26 cellular contexts compared by ENCODE assay signal in genomic region chr10:42111661-42112330, GRCh38.
"Had no signal": no experiment of that assay in that cellular context is flagged by ENCODE, and none has a peak within 500 bp of the region (broad histone marks: within the 10 kb centered on the region; RNA-seq: fewer than 3 reads in every experiment).

No MANE protein-coding gene starts in this region.

- FAIRE-seq: islet of Langerhans, kidney, pancreas had no signal

- H3K27ac ChIP-seq: left lung, lower lobe of right lung, pancreas, prostate gland, right lobe of liver, skin epidermis, spleen, suprapubic skin, thoracic aorta, tibial artery, upper lobe of right lung, uterus had no signal

- H3K4me3 ChIP-seq: left lung, lower lobe of right lung, pancreas, prostate gland, right lobe of liver, skin epidermis, spleen, suprapubic skin, thoracic aorta, tibial artery, upper lobe of right lung, uterus had no signal

- ATAC-seq: left colon; left lung; lower lobe of right lung; naive thymus-derived CD8-positive, alpha-beta T cell; pancreas; right lobe of liver; stimulated activated effector memory CD8-positive, alpha-beta T cell treated with anti-CD3 and anti-CD28 coated beads, Interleukin-12 subunit alpha, Interleukin-12 subunit beta, amount 100 ng/mL, for 72 hours; upper lobe of right lung had no signal

- DNase-seq: hypothalamus; immature natural killer cell; kidney; left colon; mammary epithelial cell; mesenchymal stem cell; naive thymus-derived CD8-positive, alpha-beta T cell; nucleus accumbens; pancreas; retina; spleen; stimulated activated CD4-positive, alpha-beta T cell treated with anti-CD3 and anti-CD28 coated beads, Interleukin-4, amount 100 ng/mL, for 24 hours; stimulated activated naive CD4-positive, alpha-beta T cell; trophoblast cell; upper lobe of right lung; uterus had no signal
